In the genomic region with DNA sequence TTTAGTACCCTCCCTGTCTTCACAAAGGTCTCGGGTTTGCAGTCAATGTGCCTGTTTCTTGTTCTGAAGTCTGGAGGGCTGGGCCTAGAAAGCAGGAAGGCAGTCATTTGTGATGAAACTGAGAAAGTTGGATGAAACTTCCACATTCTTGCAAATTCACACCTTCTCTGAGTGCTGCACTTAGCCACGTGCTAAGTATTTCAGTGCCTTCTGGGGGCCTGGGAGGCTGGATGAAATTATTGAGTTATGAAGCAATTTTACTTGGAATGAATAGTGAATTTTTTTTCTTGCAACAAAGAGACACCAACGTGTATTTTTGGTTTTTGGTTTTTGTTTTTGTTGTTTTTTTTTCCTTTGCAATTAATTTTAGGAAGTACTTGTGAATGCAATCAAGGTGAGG, we compare ENCODE assay signal across 27 cellular contexts.
"Had no signal": no experiment of that assay in that cellular context is flagged by ENCODE, and none has a peak within 500 bp of the region (broad histone marks: within the 10 kb centered on the region; RNA-seq: fewer than 3 reads in every experiment).

No MANE protein-coding gene starts in this region.

- H3K27me3 ChIP-seq: ascending aorta, cardiac muscle cell, colonic mucosa, esophagus squamous epithelium had no signal

- H3K27ac ChIP-seq: ascending aorta, breast epithelium, cardiac muscle cell, colonic mucosa, epithelial cell of prostate, esophagus squamous epithelium had no signal

- H3K36me3 ChIP-seq: ascending aorta, breast epithelium, cardiac muscle cell, colonic mucosa, esophagus squamous epithelium had no signal

- DNase-seq: activated CD4-positive, alpha-beta memory T cell treated with anti-CD3 and anti-CD28 coated beads, Interleukin-2, amount 10 ng/mL, durations not matched to agents 7 days and 5 days; activated CD4-positive, alpha-beta T cell treated with anti-CD3 and anti-CD28 coated beads for 36 hours; activated CD4-positive, alpha-beta T cell treated with anti-CD3 and anti-CD28 coated beads, Interleukin-2, amount 10 ng/mL, durations not matched to agents 7 days and 5 days; activated CD4-positive, alpha-beta T cell treated with anti-CD3 and anti-CD28 coated beads, Interleukin-2, amount 50 U/mL, for 4 hours; activated CD4-positive, CD25-positive, alpha-beta regulatory T cell; activated CD4-positive, CD25-positive, alpha-beta regulatory T cell treated with anti-CD3 and anti-CD28 coated beads, Interleukin-2, amount 50 U/mL, for 72 hours; activated CD8-positive, alpha-beta memory T cell treated with anti-CD3 and anti-CD28 coated beads, Interleukin-2, amount 50 U/mL, for 48 hours; activated gamma-delta T cell; activated naive CD4-positive, alpha-beta T cell; activated naive CD4-positive, alpha-beta T cell treated with anti-CD3 and anti-CD28 coated beads, Interleukin-2, amount 10 ng/mL, durations not matched to agents 7 days and 5 days; activated naive CD8-positive, alpha-beta T cell treated with anti-CD3 and anti-CD28 coated beads, Interleukin-2, amount 10 ng/mL, durations not matched to agents 7 days and 5 days; activated T-cell treated with anti-CD3 and anti-CD28 coated beads for 4 hours; activated T-cell treated with anti-CD3 and anti-CD28 coated beads, Interleukin-2, amount 50 U/mL, for 24 hours; activated T-cell treated with anti-CD3 and anti-CD28 coated beads, Interleukin-2, amount 50 U/mL, for 72 hours; central memory CD4-positive, alpha-beta T cell; cerebellar nuclear complex; colonic mucosa; effector memory CD4-positive, alpha-beta T cell; esophagus squamous epithelium; foreskin fibroblast; head of caudate nucleus; T-helper 2 cell had no signal

- H3K4me3 ChIP-seq: ascending aorta, breast epithelium, cardiac muscle cell, colonic mucosa, esophagus squamous epithelium had no signal

- H3K4me1 ChIP-seq: ascending aorta, breast epithelium, colonic mucosa, esophagus squamous epithelium had no signal

- H3K9me3 ChIP-seq: ascending aorta, breast epithelium, colonic mucosa, esophagus squamous epithelium had no signal

- ATAC-seq: activated CD4-positive, alpha-beta T cell treated with anti-CD3 and anti-CD28 coated beads for 36 hours; activated naive CD4-positive, alpha-beta T cell treated with anti-CD3 and anti-CD28 coated beads, Interleukin-2, amount 50 U/mL, for 72 hours; activated T-cell treated with anti-CD3 and anti-CD28 coated beads, Interleukin-2, amount 50 U/mL, for 72 hours had no signal
